In the genomic region with DNA sequence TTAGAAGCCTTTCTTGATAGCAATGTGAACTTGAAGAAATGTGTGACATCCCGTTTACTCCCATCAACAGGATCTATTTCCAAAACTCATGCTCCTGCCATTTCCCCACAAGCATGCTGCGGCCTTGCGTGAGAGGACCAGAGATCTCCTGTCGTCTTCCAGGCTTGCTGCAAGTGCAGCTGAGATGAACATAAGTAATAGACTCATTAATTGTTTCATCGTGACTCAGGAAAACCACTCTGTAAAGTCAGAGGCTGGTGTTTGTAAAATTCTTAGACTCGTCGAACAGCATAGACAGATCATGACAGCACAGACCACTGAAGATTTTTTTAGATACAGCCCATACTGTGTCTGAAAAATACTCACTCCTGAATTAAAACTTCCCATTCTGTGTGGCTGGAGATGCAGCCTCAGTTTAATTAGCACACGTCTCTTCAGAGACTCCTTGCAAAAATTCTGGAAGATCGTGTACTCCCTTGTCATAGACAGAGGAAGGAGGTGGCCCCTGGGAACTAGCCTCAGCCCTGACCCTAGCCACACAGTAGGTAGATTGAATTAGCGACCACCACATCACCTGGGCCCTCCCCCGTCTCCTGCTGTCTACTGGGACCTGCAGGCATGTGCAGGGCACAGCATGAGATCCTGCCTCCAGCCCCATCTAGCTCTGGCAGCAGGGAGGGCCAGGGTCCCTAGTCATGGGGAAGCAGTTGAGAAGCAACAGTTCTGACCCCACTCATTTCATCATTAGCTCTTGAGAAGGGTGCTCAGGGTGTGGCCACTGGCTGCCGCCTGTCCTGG, we compare ENCODE assay signal across 14 cellular contexts.
DNase-seq lines count a peak whose midpoint lies in the region; ATAC-seq and TF ChIP-seq lines count a peak whose summit lies in the region.
"Had no signal": no experiment of that assay in that cellular context is flagged by ENCODE, and none has a peak within 500 bp of the region (broad histone marks: within the 10 kb centered on the region; RNA-seq: fewer than 3 reads in every experiment).

No MANE protein-coding gene starts in this region.

- ATAC-seq in HG02981 (IDR thresholded peaks at IDR 0.05; ENCODE audit: unreplicated experiment) (no peak), GM18858 (IDR thresholded peaks at IDR 0.05; ENCODE audit: unreplicated experiment) (no peak)
- ATAC-seq: gastrocnemius medialis had no signal

- H3K4me2 ChIP-seq in fibroblast of lung (ENCODE audit: extremely low read depth, insufficient read depth, low read length) = no peak overlapping the region
- H3K4me2 ChIP-seq: PC-9 had no signal

- H3K27me3 ChIP-seq in fibroblast of lung (ENCODE audit: control insufficient read depth, insufficient read depth, low read length) = no peaks in the 10 kb centered on the region
- H3K27me3 ChIP-seq: gastrocnemius medialis had no signal

- peak overlapping the region; percentile 60 for H3K4me3 ChIP-seq in GM12865 (ENCODE audit: low read depth, low read length)
- H3K4me3 ChIP-seq in fibroblast of lung (replicated peaks in 1 of 4; ENCODE audit: control extremely low read depth in 1 of 4, insufficient read depth in 1 of 4, low read depth in 3 of 4, low read length in 4 of 4) = no peak overlapping the region
- H3K4me3 ChIP-seq: coronary artery, gastrocnemius medialis, PC-9 had no signal

- intact Hi-C loops in CD14-positive monocyte (cut with micrococcal nuclease) = no loop called here

- H3K27ac Mint-ChIP-seq in CD14-positive monocyte (peak overlapping the region in 5 of 7 donors; percentile 39 to 82 (median 76)), progenitor cell of endocrine pancreas (no peak overlapping the region)

- no peaks in the 10 kb centered on the region for H3K9me3 Mint-ChIP-seq in CD14-positive monocyte
- H3K9me3 Mint-ChIP-seq in progenitor cell of endocrine pancreas (ENCODE audit: low read depth) = no peaks in the 10 kb centered on the region

- H3K4me3 Mint-ChIP-seq in CD14-positive monocyte = peak overlapping the region in 1 of 2 donors; percentile 53
- no peak overlapping the region for H3K4me3 Mint-ChIP-seq in progenitor cell of endocrine pancreas (ENCODE audit: low read depth)

- H3K36me3 ChIP-seq in fibroblast of lung (ENCODE audit: control insufficient read depth, insufficient read depth, low read length) = no peaks in the 10 kb centered on the region
- H3K36me3 ChIP-seq: gastrocnemius medialis had no signal

- no peaks in the 10 kb centered on the region for H4K20me1 ChIP-seq in fibroblast of lung (ENCODE audit: control insufficient read depth, extremely low read depth, insufficient read depth, low read length)

- H3K36me3 Mint-ChIP-seq in CD14-positive monocyte (peaks cover 15 to 18% of the 10 kb centered on the region in 2 donors), progenitor cell of endocrine pancreas (ENCODE audit: insufficient read depth) (no peaks in the 10 kb centered on the region)

- H3K9me3 ChIP-seq in fibroblast of lung (ENCODE audit: control insufficient read depth, insufficient read depth, low read depth, low read length) = no peaks in the 10 kb centered on the region
- H3K9me3 ChIP-seq: gastrocnemius medialis had no signal

- DNase-seq in CD14-positive monocyte (ENCODE audit: low spot score) (no peak), GM12865 (ENCODE audit: low read depth) (peak; percentile 66), M059J (ENCODE audit: low read depth) (peak; percentile 4), fibroblast of lung (ENCODE audit: low read depth in 2 of 2) (peak; percentile 17 to 75), AML-193 (lab: John Stamatoyannopoulos, UW) (no peak), progenitor cell of endocrine pancreas (ENCODE audit: low spot score, unreplicated experiment) (no peak)
- DNase-seq: DMS153, gastrocnemius medialis, NCI-H2029 treated with DMSO at 0.1 percent for 48 hours, nucleus accumbens, PC-9 had no signal

- H3K27ac ChIP-seq in fibroblast of lung (ENCODE audit: insufficient read depth, low read length) = no peak overlapping the region
- H3K27ac ChIP-seq: coronary artery, gastrocnemius medialis, PC-9 had no signal

- H3K27me3 Mint-ChIP-seq in CD14-positive monocyte (ENCODE audit: low read depth in 3 of 3) = peaks cover 0 to 4% (median 0%) of the 10 kb centered on the region in 3 donors
- H3K27me3 Mint-ChIP-seq in progenitor cell of endocrine pancreas = peaks cover 5% of the 10 kb centered on the region

- peaks cover 3% of the 10 kb centered on the region for H3K4me1 ChIP-seq in fibroblast of lung (ENCODE audit: control insufficient read depth, extremely low read depth, insufficient read depth, low read length)

- no peak overlapping the region for H3K9ac ChIP-seq in fibroblast of lung (ENCODE audit: insufficient read depth, low read length)

- peaks cover 8% of the 10 kb centered on the region for H3K4me1 Mint-ChIP-seq in CD14-positive monocyte
- no peaks in the 10 kb centered on the region for H3K4me1 Mint-ChIP-seq in progenitor cell of endocrine pancreas (ENCODE audit: low read depth)

- TF ChIP-seq CTCF in CD14-positive monocyte (IDR thresholded peaks at IDR 0.05) (no peak), GM12865 (IDR thresholded peaks at IDR 0.05; ENCODE audit: insufficient read depth, low read depth, low read length, missing control alignments) (no peak), fibroblast of lung (conservative IDR thresholded peaks at IDR 0.05 in 1 of 2, IDR thresholded peaks at IDR 0.05 in 1 of 2; ENCODE audit: low read depth in 1 of 2, low read length in 2 of 2) (no peak), progenitor cell of endocrine pancreas (IDR thresholded peaks at IDR 0.05; ENCODE audit: unreplicated experiment) (no peak)

- H3K79me2 ChIP-seq in fibroblast of lung (ENCODE audit: control insufficient read depth, insufficient read depth, low read length) = no peaks in the 10 kb centered on the region

- no peak overlapping the region for H2AFZ ChIP-seq in fibroblast of lung (ENCODE audit: low read length)
- H2AFZ ChIP-seq: PC-9 had no signal

Comparison
In these comparisons a context has a peak if more than half of its experiments do, and no peak if none do; other contexts are left out.
1. DNase-seq: peak in GM12865 (single experiment), M059J (single experiment) and fibroblast of lung (2 of 2); none in CD14-positive monocyte (single experiment), AML-193 (0 of 2) and progenitor cell of endocrine pancreas (single experiment).